In genomic region chr19:3580156-3580955, GRCh38 we compare ENCODE assay signal across 10 cellular contexts. TPM values are rescaled to one million over a fixed set of nuclear protein-coding genes. Genes with fewer than 3 reads are reported as not detected.
DNase-seq lines count a peak whose midpoint lies in the region; ATAC-seq and TF ChIP-seq lines count a peak whose summit lies in the region.
"Had no signal": no experiment of that assay in that cellular context is flagged by ENCODE, and none has a peak within 500 bp of the region (broad histone marks: within the 10 kb centered on the region; RNA-seq: fewer than 3 reads in every experiment).

No MANE protein-coding gene starts in this region.

- intact Hi-C loops in psoas muscle (cut with DNase I), result no loop called here
- intact Hi-C loops in spleen (cut with DNase I; ENCODE audit: low total_unique reads), result loop anchor here (5.0 kb wide), 1 partner anchor 37 kb away; no protein-coding TSS in a partner anchor

- CTCF ChIA-PET in BJ (lab: Yijun Ruan, JAX), result interaction anchor here (1.5 kb wide), 1 partner anchor 120 kb away, joined by 4 read pairs; the partner anchor contains the start of gene PIP5K1C

- no peak overlapping the region for H3K9ac ChIP-seq in fibroblast of lung (ENCODE audit: insufficient read depth, low read length)

- H3K79me2 ChIP-seq in fibroblast of lung (ENCODE audit: control insufficient read depth, insufficient read depth, low read length), result no peaks in the 10 kb centered on the region

- TF ChIP-seq CTCF in BJ (IDR thresholded peaks at IDR 0.05; ENCODE audit: insufficient read depth, low read depth, low read length) (no peak), fibroblast of lung (conservative IDR thresholded peaks at IDR 0.05 in 1 of 2, IDR thresholded peaks at IDR 0.05 in 1 of 2; ENCODE audit: low read depth in 1 of 2, low read length in 2 of 2) (no peak), psoas muscle (IDR thresholded peaks at IDR 0.05) (no peak), spleen (IDR thresholded peaks at IDR 0.05 in 8 of 11, conservative IDR thresholded peaks at IDR 0.05 in 3 of 11) (no peak)

- ATAC-seq in psoas muscle (peak; percentile 56 to 71 (median 70)), GM18498 (IDR thresholded peaks at IDR 0.05; ENCODE audit: unreplicated experiment) (no peak), GM21723 (IDR thresholded peaks at IDR 0.05; ENCODE audit: unreplicated experiment) (no peak)
- ATAC-seq: activated CD8-positive, alpha-beta memory T cell treated with anti-CD3 and anti-CD28 coated beads, Interleukin-2, amount 10 ng/mL, durations not matched to agents 7 days and 5 days had no signal

- H3K4me2 ChIP-seq in fibroblast of lung (ENCODE audit: extremely low read depth, insufficient read depth, low read length), result peak overlapping the region; percentile 46

- H3K9me3 ChIP-seq in SJSA1 (replicated peaks), result no peaks in the 10 kb centered on the region
- H3K9me3 ChIP-seq in fibroblast of lung (ENCODE audit: control insufficient read depth, insufficient read depth, low read depth, low read length), result no peaks in the 10 kb centered on the region
- H3K9me3 ChIP-seq in psoas muscle, result no peaks in the 10 kb centered on the region
- no peaks in the 10 kb centered on the region for H3K9me3 ChIP-seq in spleen

- 55 to 63% (median 60%) methylated on average over 11 of the region's 11 CpGs for WGBS in psoas muscle, 3 donors
- 68 to 81% (median 73%) methylated on average over 11 of the region's 11 CpGs for WGBS in spleen, 5 donors

- H2AFZ ChIP-seq in fibroblast of lung (ENCODE audit: low read length), result no peak overlapping the region

- H3K4me1 ChIP-seq in SJSA1 (replicated peaks) (peaks cover 53% of the 10 kb centered on the region), fibroblast of lung (ENCODE audit: control insufficient read depth, extremely low read depth, insufficient read depth, low read length) (peaks cover 8% of the 10 kb centered on the region), psoas muscle (peaks cover 10% of the 10 kb centered on the region), spleen (peaks cover 0 to 20% (median 14%) of the 10 kb centered on the region in 6 donors)

- no peaks in the 10 kb centered on the region for H4K20me1 ChIP-seq in fibroblast of lung (ENCODE audit: control insufficient read depth, extremely low read depth, insufficient read depth, low read length)

- peak; percentile 76 for DNase-seq in BJ (ENCODE audit: low read depth)
- peak; percentile 91 to 92 for DNase-seq in SJSA1 (ENCODE audit: low read depth in 1 of 2, low spot score in 2 of 2)
- DNase-seq in fibroblast of lung (ENCODE audit: low read depth in 2 of 2), result peak; percentile 97 to 98
- no peak for DNase-seq in psoas muscle
- no peak for DNase-seq in spleen
- no peak for DNase-seq in stimulated activated CD4-positive, alpha-beta T cell treated with anti-CD3 and anti-CD28 coated beads, Interleukin-4, amount 100 ng/mL, for 1 hour
- DNase-seq: activated CD8-positive, alpha-beta memory T cell treated with anti-CD3 and anti-CD28 coated beads, Interleukin-2, amount 10 ng/mL, durations not matched to agents 7 days and 5 days; Calu3 had no signal

- peaks cover 2% of the 10 kb centered on the region for H3K36me3 ChIP-seq in BJ (ENCODE audit: control insufficient read depth, insufficient read depth, low read length)
- H3K36me3 ChIP-seq in SJSA1, result peaks cover 28% of the 10 kb centered on the region
- H3K36me3 ChIP-seq in fibroblast of lung (ENCODE audit: control insufficient read depth, insufficient read depth, low read length), result peaks cover 2% of the 10 kb centered on the region
- H3K36me3 ChIP-seq in psoas muscle (ENCODE audit: insufficient read depth in 1 of 2, low read depth in 1 of 2), result peaks cover 0 to under 1% of the 10 kb centered on the region in 2 donors
- peaks cover 0 to 32% (median 2%) of the 10 kb centered on the region in 6 donors for H3K36me3 ChIP-seq in spleen

- H3K27ac ChIP-seq in SJSA1, result peak overlapping the region; percentile 97
- H3K27ac ChIP-seq in fibroblast of lung (ENCODE audit: insufficient read depth, low read length), result peak overlapping the region; percentile 56
- peak overlapping the region; percentile 23 for H3K27ac ChIP-seq in psoas muscle
- peak overlapping the region in 2 of 8 donors; percentile 26 to 38 for H3K27ac ChIP-seq in spleen

- POLR2A ChIA-PET in BJ (lab: Charles Lee), result no interaction called here

- H3K4me3 ChIP-seq in BJ (ENCODE audit: low read depth, low read length) (no peak overlapping the region), SJSA1 (no peak overlapping the region), fibroblast of lung (replicated peaks in 1 of 4; ENCODE audit: control extremely low read depth in 1 of 4, insufficient read depth in 1 of 4, low read depth in 3 of 4, low read length in 4 of 4) (no peak overlapping the region), psoas muscle (no peak overlapping the region), spleen (no peak overlapping the region)

- H3K27me3 ChIP-seq in BJ (ENCODE audit: control insufficient read depth, insufficient read depth, low read length) (no peaks in the 10 kb centered on the region), SJSA1 (replicated peaks) (no peaks in the 10 kb centered on the region), fibroblast of lung (ENCODE audit: control insufficient read depth, insufficient read depth, low read length) (no peaks in the 10 kb centered on the region), psoas muscle (ENCODE audit: insufficient read depth in 3 of 3, low read length in 2 of 3) (peaks cover 0 to 14% (median 3%) of the 10 kb centered on the region in 3 donors), spleen (replicated peaks in 1 of 7) (peaks cover 0 to 12% (median 4%) of the 10 kb centered on the region in 7 donors)

- no peak for TF ChIP-seq POLR2A in spleen (IDR thresholded peaks at IDR 0.05)

RNA-seq across cellular contexts. Expression of gene GIPC3, which starts 4.9 kb away (rescaled TPM):
- polyA plus RNA-seq in BJ (2011; rRNA removed), result 0.36 and 0.63 TPM in 2 replicates
- polyA minus RNA-seq in BJ (2011; rRNA and poly(A)+ RNA removed), result 0.47 and 0.72 TPM in 2 replicates
- total RNA-seq in SJSA1 (2014; rRNA removed; shearing (Covaris generic)), result 9.2 and 13.1 TPM in 2 replicates
- total RNA-seq in fibroblast of lung, result under 0.01 TPM in 2 replicates
- 0.20 and 0.60 TPM in 2 replicates for polyA plus RNA-seq in fibroblast of lung
- 0.17 and 0.83 TPM in 2 replicates for polyA plus RNA-seq in fibroblast of lung (2012)
- 0.26 and 4.2 TPM in 2 replicates for polyA minus RNA-seq in fibroblast of lung (ENCODE audit: low replicate concordance)
- total RNA-seq in psoas muscle, result 1 to 10 TPM in 1 of 4 donors, under 1 TPM in 3; 0.30 to 1.1 (median 0.55) TPM
- polyA plus RNA-seq in psoas muscle, result under 1 TPM; 0.32 to 0.45 (median 0.33) TPM
- total RNA-seq in spleen, result 1 to 10 TPM; 3.4 to 9.2 (median 5.4) TPM
- polyA plus RNA-seq in spleen, result 1 to 10 TPM in 1 of 3 donors, under 1 TPM in 2; 0.80 to 2.3 (median 0.96) TPM
- total RNA-seq: Calu3 had no signal

RNA-seq across cellular contexts. Expression of gene HMG20B, which starts 7.6 kb away (rescaled TPM):
- polyA plus RNA-seq in BJ (2011; rRNA removed) (39.7 and 54.2 TPM in 2 replicates), fibroblast of lung (27.3 and 30.1 TPM in 2 replicates), psoas muscle (10 to 100 TPM; 21.4 to 25.2 (median 24.7) TPM), spleen (10 to 100 TPM; 52.4 to 82.2 (median 71.4) TPM)
- polyA minus RNA-seq in BJ (2011; rRNA and poly(A)+ RNA removed), result 10.2 and 14.9 TPM in 2 replicates
- 229 and 260 TPM in 2 replicates for total RNA-seq in SJSA1 (2014; rRNA removed; shearing (Covaris generic))
- total RNA-seq in fibroblast of lung (55.5 and 63.6 TPM in 2 replicates), psoas muscle (10 to 100 TPM; 14.3 to 27.2 (median 24.5) TPM), spleen (10 to 100 TPM; 49.4 to 74.1 (median 62.8) TPM)
- 47.2 and 60.2 TPM in 2 replicates for polyA plus RNA-seq in fibroblast of lung (2012)
- polyA minus RNA-seq in fibroblast of lung (ENCODE audit: low replicate concordance), result 13.2 and 13.8 TPM in 2 replicates

RNA-seq across cellular contexts. Expression of gene MFSD12, which starts 23.0 kb away (rescaled TPM):
- polyA plus RNA-seq in BJ (2011; rRNA removed) (35.0 and 54.7 TPM in 2 replicates), fibroblast of lung (19.9 and 20.6 TPM in 2 replicates), psoas muscle (10 to 100 TPM; 25.6 to 46.6 (median 33.8) TPM), spleen (10 to 100 TPM; 31.0 to 63.9 (median 37.6) TPM)
- polyA minus RNA-seq in BJ (2011; rRNA and poly(A)+ RNA removed), result 41.3 and 58.2 TPM in 2 replicates
- total RNA-seq in SJSA1 (2014; rRNA removed; shearing (Covaris generic)), result 124 and 132 TPM in 2 replicates
- total RNA-seq in fibroblast of lung (69.9 and 79.9 TPM in 2 replicates), psoas muscle (10 to 100 TPM; 16.3 to 25.2 (median 21.5) TPM), spleen (100 to 1,000 TPM in 3 of 7 donors, 10 to 100 TPM in 4; 62.8 to 131 (median 98.6) TPM)
- polyA plus RNA-seq in fibroblast of lung (2012), result 40.1 and 44.4 TPM in 2 replicates
- polyA minus RNA-seq in fibroblast of lung (ENCODE audit: low replicate concordance), result 56.1 and 64.1 TPM in 2 replicates

RNA-seq across cellular contexts. Expression of gene TBXA2R, which starts 26.3 kb away (rescaled TPM):
- polyA plus RNA-seq in BJ (2011; rRNA removed) (0.54 and 1.2 TPM in 2 replicates), fibroblast of lung (1.1 and 1.3 TPM in 2 replicates), psoas muscle (1 to 10 TPM in 2 of 3 donors, under 1 TPM in 1; 0.52 to 1.2 (median 1.1) TPM), spleen (1 to 10 TPM; 2.1 to 4.4 (median 3.8) TPM)
- 0.62 and 1.00 TPM in 2 replicates for polyA minus RNA-seq in BJ (2011; rRNA and poly(A)+ RNA removed)
- not detected in 2 replicates for total RNA-seq in SJSA1 (2014; rRNA removed; shearing (Covaris generic))
- total RNA-seq in fibroblast of lung (0.77 and 1.8 TPM in 2 replicates), psoas muscle (1 to 10 TPM in 3 of 4 donors, under 1 TPM in 1; 0.89 to 3.0 (median 1.7) TPM), spleen (10 to 100 TPM in 5 of 7 donors, 1 to 10 TPM in 2; 8.7 to 16.1 (median 11.6) TPM)
- 2.7 and 3.3 TPM in 2 replicates for polyA plus RNA-seq in fibroblast of lung (2012)
- polyA minus RNA-seq in fibroblast of lung (ENCODE audit: low replicate concordance), result 1.6 and 3.1 TPM in 2 replicates

RNA-seq across cellular contexts. Expression of gene TEKTIP1, which starts 41.4 kb away (rescaled TPM):
- polyA plus RNA-seq in BJ (2011; rRNA removed), result not detected in 2 replicates
- polyA minus RNA-seq in BJ (2011; rRNA and poly(A)+ RNA removed), result not detected in 2 replicates
- 0.26 TPM in 1 of 2 replicates, not detected in the other for total RNA-seq in SJSA1 (2014; rRNA removed; shearing (Covaris generic))
- total RNA-seq in fibroblast of lung, result not detected in 2 replicates
- not detected in 2 replicates for polyA plus RNA-seq in fibroblast of lung
- polyA plus RNA-seq in fibroblast of lung (2012), result 0.20 and 0.51 TPM in 2 replicates
- polyA minus RNA-seq in fibroblast of lung (ENCODE audit: low replicate concordance), result not detected in 2 replicates
- total RNA-seq in psoas muscle, result 1 to 10 TPM in 1 of 4 donors, under 1 TPM in 1, not detected in 2; 0.44 to 1.0 TPM
- polyA plus RNA-seq in psoas muscle, result not detected
- 1 to 10 TPM in 6 of 7 donors, not detected in 1; 2.7 to 7.4 (median 4.8) TPM for total RNA-seq in spleen
- 1 to 10 TPM; 1.2 to 1.5 (median 1.2) TPM for polyA plus RNA-seq in spleen

Comparison
In these comparisons a context has a peak if more than half of its experiments do, and no peak if none do; other contexts are left out.
1. DNase-seq: peak in BJ (single experiment), SJSA1 (2 of 2) and fibroblast of lung (2 of 2); none in psoas muscle (0 of 2), spleen (single experiment) and stimulated activated CD4-positive, alpha-beta T cell treated with anti-CD3 and anti-CD28 coated beads, Interleukin-4, amount 100 ng/mL, for 1 hour (single experiment).
2. ATAC-seq: peak in psoas muscle (4 of 4); none in GM18498 (single experiment) and GM21723 (single experiment).